In the genomic region with DNA sequence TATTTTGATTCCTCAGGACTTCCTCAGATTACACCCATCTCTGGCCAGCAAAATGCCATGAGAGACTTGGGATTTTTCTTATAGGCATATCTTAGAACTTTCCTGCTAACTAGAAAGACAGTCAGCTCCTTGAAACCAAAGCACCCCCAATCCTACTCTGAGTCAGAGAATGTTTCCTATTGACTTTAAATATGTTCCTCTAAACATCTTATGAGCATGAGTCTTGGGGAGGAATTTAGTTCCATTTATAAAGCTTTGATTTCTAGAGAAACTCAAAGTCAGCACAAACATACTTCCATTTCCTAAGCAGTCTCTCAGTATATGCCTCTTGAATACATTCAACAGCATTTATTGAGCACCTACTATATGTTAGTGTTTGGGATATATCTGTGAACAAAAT, we compare ENCODE assay signal across 24 cellular contexts.
DNase-seq lines count a peak whose midpoint lies in the region; ATAC-seq and TF ChIP-seq lines count a peak whose summit lies in the region.
"Had no signal": no experiment of that assay in that cellular context is flagged by ENCODE, and none has a peak within 500 bp of the region (broad histone marks: within the 10 kb centered on the region; RNA-seq: fewer than 3 reads in every experiment).

No MANE protein-coding gene starts in this region.

- H3K4me3 ChIP-seq in AG04449 (ENCODE audit: low read depth, low read length): no peak overlapping the region
- no peak overlapping the region for H3K4me3 ChIP-seq in GM23248
- H3K4me3 ChIP-seq in adipocyte (ENCODE audit: low read length): no peak overlapping the region
- no peak overlapping the region for H3K4me3 ChIP-seq in fibroblast of the aortic adventitia (ENCODE audit: low read depth, low read length)
- H3K4me3 ChIP-seq: coronary artery, HAP-1, vagina had no signal

- peaks cover 8% of the 10 kb centered on the region; the same call in 1 of the 2 replicates for H3F3A ChIP-seq in GM23248 (ENCODE audit: insufficient read depth)

- H3K4me1 ChIP-seq in GM23248 (ENCODE audit: insufficient read depth) (peaks cover 20% of the 10 kb centered on the region), adipocyte (ENCODE audit: control insufficient read depth, insufficient read depth, low read length) (no peaks in the 10 kb centered on the region)
- H3K4me1 ChIP-seq: HAP-1, vagina had no signal

- no peak overlapping the region for H3K27ac ChIP-seq in GM23248
- H3K27ac ChIP-seq: coronary artery, vagina had no signal

- H2AFZ ChIP-seq in GM23248: no peak overlapping the region

- no peaks in the 10 kb centered on the region for H3K9me2 ChIP-seq in GM23248 (ENCODE audit: insufficient read depth)

- no peak overlapping the region for H3K4me2 ChIP-seq in GM23248 (ENCODE audit: unreplicated experiment)

- no peaks in the 10 kb centered on the region for H4K20me1 ChIP-seq in GM23248 (ENCODE audit: insufficient read depth)

- intact Hi-C loops in posterior cingulate gyrus (cut with DNase I): no loop called here

- CTCF ChIA-PET in AG04449 (lab: Yijun Ruan, JAX): no interaction called here

- in situ Hi-C loops in GM23248 (cut with MboI): no loop called here

- H3K9me3 Mint-ChIP-seq in stimulated activated naive CD8-positive, alpha-beta T cell treated with anti-CD3 and anti-CD28 coated beads, Interleukin-15, amount 100 ng/mL, for 72 hours: peaks cover 2 to 4% of the 10 kb centered on the region in 2 donors
- H3K9me3 Mint-ChIP-seq: activated T-helper 1 cell treated with anti-CD3 and anti-CD28 coated beads, Interleukin-12 subunit alpha, Interleukin-12 subunit beta, Interleukin-2, Interleukin-4 antibody, amounts not matched to agents 30 ng/mL and 10 ng/mL and 1 ng/mL, durations not matched to agents 14 hours and 24 hours and 36 hours had no signal

- DNase-seq in AG04449 (ENCODE audit: low read depth, low spot score) (peak; percentile 51), GM23248 (peak; percentile 63), adipocyte (ENCODE audit: low read depth) (peak; percentile 53), fibroblast of the aortic adventitia (ENCODE audit: low read depth) (peak; percentile 49), posterior cingulate gyrus (no peak), nucleus accumbens (lab: John Stamatoyannopoulos, UW) (no peak)
- DNase-seq in stimulated activated naive CD8-positive, alpha-beta T cell treated with anti-CD3 and anti-CD28 coated beads, Interleukin-15, amount 100 ng/mL, for 72 hours: no peak
- DNase-seq: activated CD4-positive, alpha-beta T cell treated with anti-CD3 and anti-CD28 coated beads for 36 hours; activated CD8-positive, alpha-beta memory T cell treated with anti-CD3 and anti-CD28 coated beads, Interleukin-2, amount 10 ng/mL, durations not matched to agents 7 days and 5 days; CD4-positive, CD25-positive, alpha-beta regulatory T cell; kidney glomerular epithelial cell; mesendoderm; naive B cell; NCI-H1105 treated with DMSO at 0.1 percent for 48 hours; NCI-H2107; NCI-H524; right cardiac atrium had no signal

- no peaks in the 10 kb centered on the region for H3K9me3 ChIP-seq in GM23248 (ENCODE audit: low read depth)
- no peaks in the 10 kb centered on the region for H3K9me3 ChIP-seq in adipocyte (ENCODE audit: control insufficient read depth, low read length)
- H3K9me3 ChIP-seq: HAP-1, vagina had no signal

- H3K79me2 ChIP-seq in GM23248 (ENCODE audit: insufficient read depth): no peaks in the 10 kb centered on the region

- H3K4me1 Mint-ChIP-seq in stimulated activated naive CD8-positive, alpha-beta T cell treated with anti-CD3 and anti-CD28 coated beads, Interleukin-15, amount 100 ng/mL, for 72 hours: no peaks in the 10 kb centered on the region
- H3K4me1 Mint-ChIP-seq: activated CD4-positive, alpha-beta T cell treated with anti-CD3 and anti-CD28 coated beads for 36 hours; activated CD8-positive, alpha-beta memory T cell treated with anti-CD3 and anti-CD28 coated beads, Interleukin-2, amount 10 ng/mL, durations not matched to agents 7 days and 5 days; brain; CD4-positive, CD25-positive, alpha-beta regulatory T cell; naive B cell had no signal

- H3K27me3 ChIP-seq in GM23248 (replicated peaks; ENCODE audit: insufficient read depth) (no peaks in the 10 kb centered on the region), adipocyte (replicated peaks; ENCODE audit: control insufficient read depth, insufficient read depth, low read length) (no peaks in the 10 kb centered on the region)
- H3K27me3 ChIP-seq: vagina had no signal

- no peak overlapping the region for H3K4me3 Mint-ChIP-seq in stimulated activated naive CD8-positive, alpha-beta T cell treated with anti-CD3 and anti-CD28 coated beads, Interleukin-15, amount 100 ng/mL, for 72 hours
- H3K4me3 Mint-ChIP-seq: activated CD4-positive, alpha-beta T cell treated with anti-CD3 and anti-CD28 coated beads for 36 hours; activated CD8-positive, alpha-beta memory T cell treated with anti-CD3 and anti-CD28 coated beads, Interleukin-2, amount 10 ng/mL, durations not matched to agents 7 days and 5 days; activated naive CD8-positive, alpha-beta T cell; activated T-helper 1 cell treated with anti-CD3 and anti-CD28 coated beads, Interleukin-12 subunit alpha, Interleukin-12 subunit beta, Interleukin-2, Interleukin-4 antibody, amounts not matched to agents 30 ng/mL and 10 ng/mL and 1 ng/mL, durations not matched to agents 14 hours and 24 hours and 36 hours; brain; CD4-positive, CD25-positive, alpha-beta regulatory T cell; naive B cell had no signal

- H3K9ac ChIP-seq in GM23248 (no peak overlapping the region), adipocyte (ENCODE audit: low read length) (no peak overlapping the region)

- no peaks in the 10 kb centered on the region for H3K36me3 ChIP-seq in GM23248 (ENCODE audit: low read depth)
- H3K36me3 ChIP-seq in adipocyte (ENCODE audit: control insufficient read depth, insufficient read depth, low read length, severe bottlenecking): no peaks in the 10 kb centered on the region
- H3K36me3 ChIP-seq: HAP-1, vagina had no signal

- POLR2A ChIA-PET in AG04449 (lab: Yijun Ruan, JAX): interaction anchor here (1.8 kb wide), 1 partner anchor 105 kb away, joined by 4 read pairs; no protein-coding TSS in a partner anchor

- TF ChIP-seq CTCF in AG04449 (IDR thresholded peaks at IDR 0.05; ENCODE audit: insufficient read depth, low read length, missing control alignments) (no peak), fibroblast of the aortic adventitia (IDR thresholded peaks at IDR 0.05; ENCODE audit: insufficient read depth, low read length) (no peak)

- H3K27ac Mint-ChIP-seq in stimulated activated naive CD8-positive, alpha-beta T cell treated with anti-CD3 and anti-CD28 coated beads, Interleukin-15, amount 100 ng/mL, for 72 hours: no peak overlapping the region
- H3K27ac Mint-ChIP-seq: activated CD4-positive, alpha-beta T cell treated with anti-CD3 and anti-CD28 coated beads for 36 hours; activated CD8-positive, alpha-beta memory T cell treated with anti-CD3 and anti-CD28 coated beads, Interleukin-2, amount 10 ng/mL, durations not matched to agents 7 days and 5 days; activated naive CD8-positive, alpha-beta T cell; activated T-helper 1 cell treated with anti-CD3 and anti-CD28 coated beads, Interleukin-12 subunit alpha, Interleukin-12 subunit beta, Interleukin-2, Interleukin-4 antibody, amounts not matched to agents 30 ng/mL and 10 ng/mL and 1 ng/mL, durations not matched to agents 14 hours and 24 hours and 36 hours; brain; CD4-positive, CD25-positive, alpha-beta regulatory T cell; naive B cell had no signal

- no peak for ATAC-seq in stimulated activated naive CD8-positive, alpha-beta T cell treated with anti-CD3 and anti-CD28 coated beads, Interleukin-15, amount 100 ng/mL, for 72 hours
- ATAC-seq in HG02678 (IDR thresholded peaks at IDR 0.05; ENCODE audit: unreplicated experiment): no peak
- ATAC-seq: activated CD4-positive, alpha-beta T cell treated with anti-CD3 and anti-CD28 coated beads for 36 hours; activated CD8-positive, alpha-beta memory T cell treated with anti-CD3 and anti-CD28 coated beads, Interleukin-2, amount 10 ng/mL, durations not matched to agents 7 days and 5 days had no signal

- no peaks in the 10 kb centered on the region for H3K27me3 Mint-ChIP-seq in stimulated activated naive CD8-positive, alpha-beta T cell treated with anti-CD3 and anti-CD28 coated beads, Interleukin-15, amount 100 ng/mL, for 72 hours
- H3K27me3 Mint-ChIP-seq: activated CD8-positive, alpha-beta memory T cell treated with anti-CD3 and anti-CD28 coated beads, Interleukin-2, amount 10 ng/mL, durations not matched to agents 7 days and 5 days; CD4-positive, CD25-positive, alpha-beta regulatory T cell had no signal

Comparison
In these comparisons a context has a peak if more than half of its experiments do, and no peak if none do; other contexts are left out.
1. DNase-seq: peak in AG04449 (single experiment), GM23248 (single experiment), adipocyte (single experiment) and fibroblast of the aortic adventitia (single experiment); none in posterior cingulate gyrus (0 of 10), stimulated activated naive CD8-positive, alpha-beta T cell treated with anti-CD3 and anti-CD28 coated beads, Interleukin-15, amount 100 ng/mL, for 72 hours (0 of 2) and nucleus accumbens (0 of 56).